17 cellular contexts compared by ENCODE assay signal in the genomic region with DNA sequence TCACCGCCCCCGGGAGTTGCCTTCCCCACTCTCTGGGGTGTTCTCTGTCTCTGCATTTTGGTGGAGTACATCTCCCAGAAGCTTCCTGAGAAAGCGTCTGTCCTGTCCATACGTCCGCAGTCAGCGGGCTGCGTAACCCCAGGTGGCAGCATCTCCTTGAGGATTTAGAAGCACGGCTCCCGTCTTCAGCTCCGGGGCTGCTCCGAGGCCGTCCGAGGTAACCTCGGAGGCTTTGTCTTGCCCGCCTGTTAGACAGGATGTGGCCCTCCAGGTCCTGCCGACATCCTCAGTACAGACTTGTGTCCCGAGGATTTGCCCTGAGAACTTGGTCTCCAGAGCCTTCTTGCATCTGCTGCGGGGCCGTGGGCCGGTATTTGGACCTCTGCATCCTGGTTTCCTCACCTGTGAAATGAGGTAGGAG. TPM values are rescaled to one million over a fixed set of nuclear protein-coding genes. Genes with fewer than 3 reads are reported as not detected.
"Had no signal": no experiment of that assay in that cellular context is flagged by ENCODE, and none has a peak within 500 bp of the region (broad histone marks: within the 10 kb centered on the region; RNA-seq: fewer than 3 reads in every experiment).

No MANE protein-coding gene starts in this region.

- DNase-seq: activated CD4-positive, alpha-beta memory T cell treated with anti-CD3 and anti-CD28 coated beads for 36 hours; activated CD4-positive, alpha-beta T cell treated with anti-CD3 and anti-CD28 coated beads for 36 hours; activated CD8-positive, alpha-beta memory T cell treated with anti-CD3 and anti-CD28 coated beads, Interleukin-2, amount 10 ng/mL, durations not matched to agents 7 days and 5 days; activated naive CD4-positive, alpha-beta T cell; activated T-cell treated with anti-CD3 and anti-CD28 coated beads, Interleukin-2, amount 50 U/mL, for 72 hours; central memory CD4-positive, alpha-beta T cell; effector memory CD4-positive, alpha-beta T cell; foreskin keratinocyte; immature natural killer cell; left cardiac atrium; SHP77 treated with DMSO at 0.1 percent for 48 hours; small intestine; stimulated activated naive CD8-positive, alpha-beta T cell treated with anti-CD3 and anti-CD28 coated beads, Interleukin-15, Interleukin-2, amounts not matched to agents 100 U/mL and 50 U/mL, for 24 hours; testis had no signal

- H3K27me3 ChIP-seq: foreskin keratinocyte, neural progenitor cell, ovary, testis had no signal

- H3K4me1 Mint-ChIP-seq: activated CD4-positive, alpha-beta T cell treated with anti-CD3 and anti-CD28 coated beads for 36 hours; activated CD8-positive, alpha-beta memory T cell treated with anti-CD3 and anti-CD28 coated beads, Interleukin-2, amount 10 ng/mL, durations not matched to agents 7 days and 5 days; neural progenitor cell had no signal

- H3K27me3 Mint-ChIP-seq: activated CD4-positive, alpha-beta memory T cell treated with anti-CD3 and anti-CD28 coated beads for 36 hours; activated CD4-positive, alpha-beta T cell treated with anti-CD3 and anti-CD28 coated beads for 36 hours; activated CD8-positive, alpha-beta memory T cell treated with anti-CD3 and anti-CD28 coated beads, Interleukin-2, amount 10 ng/mL, durations not matched to agents 7 days and 5 days had no signal

- ATAC-seq: activated CD4-positive, alpha-beta T cell treated with anti-CD3 and anti-CD28 coated beads for 36 hours; activated CD8-positive, alpha-beta memory T cell treated with anti-CD3 and anti-CD28 coated beads, Interleukin-2, amount 10 ng/mL, durations not matched to agents 7 days and 5 days; activated T-cell treated with anti-CD3 and anti-CD28 coated beads, Interleukin-2, amount 50 U/mL, for 72 hours; foreskin keratinocyte; stimulated activated naive CD8-positive, alpha-beta T cell treated with anti-CD3 and anti-CD28 coated beads, Interleukin-15, Interleukin-2, amounts not matched to agents 100 U/mL and 50 U/mL, for 24 hours had no signal

- H3K9me3 ChIP-seq: ovary, testis had no signal

- H3K4me3 Mint-ChIP-seq: activated CD4-positive, alpha-beta memory T cell treated with anti-CD3 and anti-CD28 coated beads for 36 hours; activated CD4-positive, alpha-beta T cell treated with anti-CD3 and anti-CD28 coated beads for 36 hours; activated CD8-positive, alpha-beta memory T cell treated with anti-CD3 and anti-CD28 coated beads, Interleukin-2, amount 10 ng/mL, durations not matched to agents 7 days and 5 days; activated T-cell treated with anti-CD3 and anti-CD28 coated beads, Interleukin-2, amount 50 U/mL, for 72 hours; immature natural killer cell; neural progenitor cell; T-helper 1 cell treated with Interleukin-12 subunit alpha and Interleukin-12 subunit beta and Interleukin-4 antibody, amounts not matched to agents 30 μg/mL and 1 μg/mL, for 36 hours had no signal

- H3K9me3 Mint-ChIP-seq: activated T-cell treated with anti-CD3 and anti-CD28 coated beads, Interleukin-2, amount 50 U/mL, for 72 hours had no signal

- H3K4me1 ChIP-seq: foreskin keratinocyte, neural progenitor cell, testis had no signal

- H3K27ac ChIP-seq: foreskin keratinocyte, neural progenitor cell, ovary, testis had no signal

- H3K36me3 ChIP-seq: neural progenitor cell, ovary had no signal

- H3K9ac ChIP-seq: neural progenitor cell had no signal

- H3K27ac Mint-ChIP-seq: activated CD4-positive, alpha-beta memory T cell treated with anti-CD3 and anti-CD28 coated beads for 36 hours; activated CD4-positive, alpha-beta T cell treated with anti-CD3 and anti-CD28 coated beads for 36 hours; activated CD8-positive, alpha-beta memory T cell treated with anti-CD3 and anti-CD28 coated beads, Interleukin-2, amount 10 ng/mL, durations not matched to agents 7 days and 5 days; activated T-cell treated with anti-CD3 and anti-CD28 coated beads, Interleukin-2, amount 50 U/mL, for 72 hours; neural progenitor cell; T-helper 1 cell treated with Interleukin-12 subunit alpha and Interleukin-12 subunit beta and Interleukin-4 antibody, amounts not matched to agents 30 μg/mL and 1 μg/mL, for 36 hours had no signal

- H3K4me3 ChIP-seq: neural progenitor cell, ovary, testis had no signal

RNA-seq across cellular contexts. Expression of gene KCNG2, which starts 59.7 kb away (rescaled TPM):
- total RNA-seq: activated CD4-positive, alpha-beta memory T cell treated with anti-CD3 and anti-CD28 coated beads for 36 hours; activated CD4-positive, alpha-beta T cell treated with anti-CD3 and anti-CD28 coated beads for 36 hours; activated CD8-positive, alpha-beta memory T cell treated with anti-CD3 and anti-CD28 coated beads, Interleukin-2, amount 10 ng/mL, durations not matched to agents 7 days and 5 days; activated T-cell treated with anti-CD3 and anti-CD28 coated beads, Interleukin-2, amount 50 U/mL, for 72 hours; foreskin keratinocyte had no signal
- polyA plus RNA-seq: foreskin keratinocyte, immature natural killer cell had no signal
